In genomic region chr16:70627696-70628095, GRCh38 we compare ENCODE assay signal across 29 cellular contexts.
"Had no signal": no experiment of that assay in that cellular context is flagged by ENCODE, and none has a peak within 500 bp of the region (broad histone marks: within the 10 kb centered on the region; RNA-seq: fewer than 3 reads in every experiment).

No MANE protein-coding gene starts in this region.

- H3K9me3 ChIP-seq: colonic mucosa, gastrocnemius medialis had no signal

- H3K27me3 ChIP-seq: colonic mucosa, dorsolateral prefrontal cortex, esophagus muscularis mucosa, esophagus squamous epithelium, foreskin keratinocyte, gastrocnemius medialis, gastroesophageal sphincter, heart left ventricle, heart right ventricle had no signal

- H3K27ac ChIP-seq: colonic mucosa, coronary artery, dorsolateral prefrontal cortex, epithelial cell of prostate, esophagus muscularis mucosa, esophagus squamous epithelium, foreskin keratinocyte, gastrocnemius medialis, gastroesophageal sphincter, heart left ventricle, heart right ventricle had no signal

- H3K4me3 Mint-ChIP-seq: dendritic cell treated with granulocyte-macrophage colony-stimulating factor and Interleukin-4, amounts not matched to agents 40 ng/mL and 50 ng/mL, for 4 days; effector memory CD8-positive, alpha-beta T cell; endodermal cell had no signal

- ATAC-seq: effector memory CD8-positive, alpha-beta T cell; esophagus mucosa; foreskin keratinocyte; gastrocnemius medialis; gastroesophageal sphincter; heart left ventricle; heart right ventricle had no signal

- FAIRE-seq: colon, endometrium, endothelial cell of umbilical vein, frontal cortex had no signal

- H3K36me3 ChIP-seq: colonic mucosa, esophagus muscularis mucosa, esophagus squamous epithelium, gastrocnemius medialis, gastroesophageal sphincter, heart left ventricle, heart right ventricle had no signal

- H3K4me1 ChIP-seq: colonic mucosa, esophagus squamous epithelium, foreskin keratinocyte, gastrocnemius medialis, gastroesophageal sphincter had no signal

- H3K4me3 ChIP-seq: colonic mucosa, coronary artery, dorsolateral prefrontal cortex, esophagus muscularis mucosa, esophagus squamous epithelium, gastrocnemius medialis, gastroesophageal sphincter, heart left ventricle, heart right ventricle had no signal

- H3K9me3 Mint-ChIP-seq: effector memory CD8-positive, alpha-beta T cell had no signal

- H3K27ac Mint-ChIP-seq: dendritic cell treated with granulocyte-macrophage colony-stimulating factor and Interleukin-4, amounts not matched to agents 40 ng/mL and 50 ng/mL, for 4 days; effector memory CD8-positive, alpha-beta T cell; endodermal cell had no signal

- DNase-seq: colonic mucosa; cortex of kidney; dermis blood vessel endothelial cell; dorsolateral prefrontal cortex; effector CD4-positive, alpha-beta T cell; effector CD8-positive, alpha-beta T cell; effector memory CD4-positive, alpha-beta T cell; effector memory CD8-positive, alpha-beta T cell; endodermal cell; erythroblast; esophagus squamous epithelium; foreskin fibroblast; foreskin keratinocyte; foreskin melanocyte; gastrocnemius medialis; glutamatergic neuron; head of caudate nucleus; heart left ventricle; heart right ventricle had no signal
